9 cellular contexts compared by ENCODE assay signal in genomic region chr12:124636138-124636968, GRCh38.
DNase-seq lines count a peak whose midpoint lies in the region; ATAC-seq, FAIRE-seq and TF ChIP-seq lines count a peak whose summit lies in the region.
"Had no signal": no experiment of that assay in that cellular context is flagged by ENCODE, and none has a peak within 500 bp of the region (broad histone marks: within the 10 kb centered on the region; RNA-seq: fewer than 3 reads in every experiment).

No MANE protein-coding gene starts in this region.

- POLR2A ChIA-PET in K562 (lab: Yijun Ruan, JAX), result interaction anchor here (0.6 to 1.4 kb wide), 9 partner anchors 8 to 278 kb away, joined by 3 to 4 read pairs (median 3); partner anchors contain the start of gene UBC

- H4K20me1 ChIP-seq in K562 (replicated peaks; ENCODE audit: control insufficient read depth, insufficient read depth, low read length) (no peaks in the 10 kb centered on the region), MM.1S (ENCODE audit: insufficient read depth, low read length) (no peaks in the 10 kb centered on the region)

- no peaks in the 10 kb centered on the region for H3K9me1 ChIP-seq in K562 (ENCODE audit: control insufficient read depth, insufficient read depth, low read length)

- H3F3A ChIP-seq in MM.1S (ENCODE audit: insufficient read depth, low read length), result no peaks in the 10 kb centered on the region

- no peak overlapping the region for H3K9ac ChIP-seq in K562 (ENCODE audit: insufficient read depth in 1 of 2, low read depth in 2 of 2, low read length in 2 of 2)
- H3K9ac ChIP-seq in MM.1S (ENCODE audit: low read length), result no peak overlapping the region

- no peak for TF ChIP-seq POLR2A in K562 (conservative IDR thresholded peaks at IDR 0.05)

- intact Hi-C loops in K562 (cut with micrococcal nuclease), result no loop called here

- H3K27ac ChIP-seq in K562 (ENCODE audit: extremely low read depth, low read depth, low read length), result peak overlapping the region; percentile 57; the same call in 2 of the 3 replicates
- no peak overlapping the region for H3K27ac ChIP-seq in MM.1S (ENCODE audit: low read length)
- H3K27ac ChIP-seq: HL-60 had no signal

- H3K36me3 ChIP-seq in K562 (ENCODE audit: control insufficient read depth, insufficient read depth, low read length) (no peaks in the 10 kb centered on the region), MM.1S (replicated peaks; ENCODE audit: insufficient read depth, low read length) (no peaks in the 10 kb centered on the region)

- ATAC-seq in K562, result peak; percentile 69
- ATAC-seq in GM21367 (IDR thresholded peaks at IDR 0.05; ENCODE audit: unreplicated experiment), result no peak
- ATAC-seq in HG03520 (IDR thresholded peaks at IDR 0.05; ENCODE audit: unreplicated experiment), result no peak

- WGBS in K562 (ENCODE audit: insufficient coverage, low coverage, missing lambda C conversion rate), result 33% methylated on average over 10 of the region's 10 CpGs

- CTCF ChIA-PET in K562 (lab: Yijun Ruan, JAX; ENCODE audit: low intra/inter-chr PET ratio), result no interaction called here

- TF ChIP-seq EP300 in K562 (IDR thresholded peaks at IDR 0.05; ENCODE audit: low read length), result peak; percentile 69

- H3K27me3 ChIP-seq in K562 (ENCODE audit: control insufficient read depth in 2 of 2, insufficient read depth in 2 of 2, low read length in 2 of 2) (no peaks in the 10 kb centered on the region), MM.1S (replicated peaks; ENCODE audit: insufficient read depth, low read length) (no peaks in the 10 kb centered on the region)

- FAIRE-seq in GM18507 (lab: Jason Lieb, UNC) (peak; percentile 54), K562 (lab: Jason Lieb, UNC) (peak; percentile 99)

- H3K4me3 ChIP-seq in K562 (no peak overlapping the region), MM.1S (ENCODE audit: low read length) (no peak overlapping the region)

- H3K4me2 ChIP-seq in K562 (ENCODE audit: insufficient read depth, low read length) (peak overlapping the region; percentile 51; the same call in 1 of the 2 replicates), MM.1S (ENCODE audit: low read depth, low read length) (no peak overlapping the region)

- no peaks in the 10 kb centered on the region for H3K79me2 ChIP-seq in K562 (ENCODE audit: control insufficient read depth, insufficient read depth, low read length)
- no peaks in the 10 kb centered on the region for H3K79me2 ChIP-seq in MM.1S (ENCODE audit: low read length)

- TF ChIP-seq CTCF in K562 (IDR thresholded peaks at IDR 0.05 in 2 of 3, conservative IDR thresholded peaks at IDR 0.05 in 1 of 3; ENCODE audit: insufficient read depth in 2 of 3, low read depth in 1 of 3, low read length in 3 of 3) (no peak), MM.1S (IDR thresholded peaks at IDR 0.05; ENCODE audit: low read length) (no peak)

- H3K4me1 ChIP-seq in K562 (replicated peaks in 1 of 2; ENCODE audit: control insufficient read depth in 2 of 2, insufficient read depth in 2 of 2, low read length in 2 of 2) (peaks cover 38 to 40% of the 10 kb centered on the region in 2 experiments), MM.1S (ENCODE audit: low read length) (no peaks in the 10 kb centered on the region)

- peaks cover 5% of the 10 kb centered on the region; the same call in 1 of the 2 replicates for H3K9me3 ChIP-seq in K562 (replicated peaks; ENCODE audit: control insufficient read depth, insufficient read depth, low read depth, low read length)
- H3K9me3 ChIP-seq in MM.1S (replicated peaks; ENCODE audit: insufficient read depth, low read length), result no peaks in the 10 kb centered on the region

- H2AFZ ChIP-seq in K562 (ENCODE audit: low read depth, low read length) (peak overlapping the region; percentile 73), MM.1S (ENCODE audit: low read length) (no peak overlapping the region)

- no peak for TF ChIP-seq RAD21 in K562 (CRISPR knock-in tag; conservative IDR thresholded peaks at IDR 0.05 in 1 of 2, IDR thresholded peaks at IDR 0.05 in 1 of 2)

- BruUV-seq in K562 (replicated peaks; lab: Mats Ljungman, UMichigan), result no TSS peak

- DNase-seq in GM18507 (ENCODE audit: extremely low spot score, insufficient read length, low read depth) (no peak), SK-MEL-5 (ENCODE audit: low read depth, low spot score) (peak; percentile 77), K562 (ENCODE audit: extremely low read depth in 1 of 4, low spot score in 3 of 4) (peak; percentile 43 to 92 (median 58)), renal cortical epithelial cell (ENCODE audit: low read depth) (peak; percentile 44), MM.1S (no peak), D341Med (ENCODE audit: low spot score) (no peak)

- no peaks in the 10 kb centered on the region for H3K9me2 ChIP-seq in MM.1S (replicated peaks; ENCODE audit: insufficient read depth, low read length)

- in situ Hi-C loops in SK-MEL-5 (cut with HindIII; ENCODE audit: low pct_unique_long_range_greater_than_20kb, low sequenced_read_pairs) (no loop called here), K562 (cut with MboI) (no loop called here)

TF ChIP-seq in K562, 482 proteins besides CTCF, POLR2A, EP300 and RAD21 (continues in another document):
- TF ChIP-seq PHF21A (IDR thresholded peaks at IDR 0.05; ENCODE audit: borderline replicate concordance, low read depth) (peak; percentile 14; the same call in 1 of the 2 replicates), ERF (CRISPR knock-in tag; IDR thresholded peaks at IDR 0.05) (no peak), ZNF253 (CRISPR knock-in tag; conservative IDR thresholded peaks at IDR 0.05) (no peak), NFIC (IDR thresholded peaks at IDR 0.05) (no peak), USF1 (CRISPR knock-in tag; IDR thresholded peaks at IDR 0.05) (peak; percentile 85), CREB5 (CRISPR knock-in tag; IDR thresholded peaks at IDR 0.05) (no peak), ARID3A (IDR thresholded peaks at IDR 0.05; ENCODE audit: borderline replicate concordance, low read depth, low read length) (0 out of 2 replicates have a peak, but pooled peaks have one; percentile 42)

Comparison
In these comparisons a context has a peak if more than half of its experiments do, and no peak if none do; other contexts are left out.
1. DNase-seq: peak in SK-MEL-5 (single experiment), K562 (4 of 4) and renal cortical epithelial cell (single experiment); none in GM18507 (single experiment), MM.1S (single experiment) and D341Med (single experiment).